ENCODE assay signal across 18 cellular contexts in the genomic region with DNA sequence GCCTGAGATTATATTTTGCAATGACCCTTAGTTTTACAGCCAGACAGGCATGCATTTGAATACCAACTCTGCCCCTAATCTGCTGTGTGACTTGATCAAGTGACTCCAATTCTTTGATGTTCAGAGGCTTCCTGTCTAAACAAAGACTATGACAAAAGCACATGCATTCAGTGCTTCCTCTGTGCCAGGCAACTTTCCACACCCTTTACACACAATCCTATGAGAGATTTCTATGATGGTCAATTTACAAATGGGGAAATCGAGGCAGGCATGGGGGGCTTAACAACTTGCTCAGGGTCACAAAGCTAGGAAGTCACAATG. TPM values are rescaled to one million over a fixed set of nuclear protein-coding genes. Genes with fewer than 3 reads are reported as not detected.
DNase-seq lines count a peak whose midpoint lies in the region.
"Had no signal": no experiment of that assay in that cellular context is flagged by ENCODE, and none has a peak within 500 bp of the region (broad histone marks: within the 10 kb centered on the region; RNA-seq: fewer than 3 reads in every experiment).

No MANE protein-coding gene starts in this region.

- no peak overlapping the region for H3K4ac ChIP-seq in trophoblast cell (ENCODE audit: low read depth, low read length)

- H3K18ac ChIP-seq in trophoblast cell (ENCODE audit: low read length) = no peak overlapping the region

- H3K14ac ChIP-seq in trophoblast cell (ENCODE audit: low read length) = no peak overlapping the region

- no peaks in the 10 kb centered on the region for H3K9me3 ChIP-seq in trophoblast cell (ENCODE audit: insufficient read depth, low read depth, low read length)
- H3K9me3 ChIP-seq: A549, adrenal gland, SJCRH30 had no signal

- H3K79me2 ChIP-seq in trophoblast cell (ENCODE audit: control insufficient read depth, insufficient read depth, low read length, poor library complexity) = no peaks in the 10 kb centered on the region

- H3K27ac ChIP-seq in trophoblast cell (ENCODE audit: low read depth, low read length) = no peak overlapping the region
- H3K27ac ChIP-seq: adrenal gland, SJCRH30 had no signal

- no peak overlapping the region for H2AFZ ChIP-seq in trophoblast cell (ENCODE audit: insufficient read depth, low read length, poor library complexity)

- no peak overlapping the region for H2AK5ac ChIP-seq in trophoblast cell (ENCODE audit: low read length)

- no peak overlapping the region for H2BK120ac ChIP-seq in trophoblast cell (ENCODE audit: insufficient read depth, low read length, poor library complexity)

- no peak overlapping the region for H4K12ac ChIP-seq in trophoblast cell (ENCODE audit: low read depth, low read length)

- peaks cover 10 to 13% of the 10 kb centered on the region in 2 experiments for H3K4me1 ChIP-seq in trophoblast cell (ENCODE audit: control insufficient read depth in 1 of 2, insufficient read depth in 2 of 2, low read length in 2 of 2)

- no peak overlapping the region for H3K9ac ChIP-seq in trophoblast cell (ENCODE audit: low read length)

- H4K8ac ChIP-seq in trophoblast cell (ENCODE audit: low read depth, low read length) = no peak overlapping the region

- H3K23ac ChIP-seq in trophoblast cell (ENCODE audit: low read length) = no peak overlapping the region

- no peak overlapping the region for H2BK5ac ChIP-seq in trophoblast cell (ENCODE audit: low read depth, low read length, poor library complexity)

- H4K91ac ChIP-seq in trophoblast cell (ENCODE audit: low read depth, low read length) = no peak overlapping the region

- H3K27me3 ChIP-seq in trophoblast cell (ENCODE audit: insufficient read depth, low read length) = no peaks in the 10 kb centered on the region
- H3K27me3 ChIP-seq: adrenal gland, SJCRH30 had no signal

- no peak overlapping the region for H3K4me3 ChIP-seq in trophoblast cell (ENCODE audit: low read depth, low read length)
- H3K4me3 ChIP-seq: A549, adrenal gland, SJCRH30 had no signal

- no peak overlapping the region for H2BK12ac ChIP-seq in trophoblast cell (ENCODE audit: low read length)

- no peak overlapping the region for H3K4me2 ChIP-seq in trophoblast cell (ENCODE audit: low read length)
- H3K4me2 ChIP-seq: A549 had no signal

- WGBS in trophoblast cell (ENCODE audit: extremely low coverage, insufficient coverage, insufficient read length) = no CpG with 5 or more reads among the region's 1 CpG

- H3K36me3 ChIP-seq in trophoblast cell (ENCODE audit: control insufficient read depth in 1 of 2, insufficient read depth in 2 of 2, low read length in 2 of 2) = no peaks in the 10 kb centered on the region
- H3K36me3 ChIP-seq: adrenal gland, SJCRH30 had no signal

- H3K79me1 ChIP-seq in trophoblast cell (ENCODE audit: low read length) = peaks cover 4% of the 10 kb centered on the region

- peak; percentile 15 for DNase-seq in activated CD4-positive, alpha-beta T cell treated with anti-CD3 and anti-CD28 coated beads, Interleukin-2, amount 50 U/mL, for 1 hour
- DNase-seq in activated CD4-positive, alpha-beta T cell treated with anti-CD3 and anti-CD28 coated beads for 48 hours = no peak
- DNase-seq in M059J (ENCODE audit: low read depth) = peak; percentile 45
- DNase-seq in dermis blood vessel endothelial cell = peak; percentile 42
- DNase-seq in trophoblast cell = peak; percentile 22 to 57
- no peak for DNase-seq in RPMI8226
- DNase-seq in GOT3 (lab: John Stamatoyannopoulos, UW) = no peak
- DNase-seq in SW 1271 (lab: John Stamatoyannopoulos, UW) = no peak
- DNase-seq: activated CD8-positive, alpha-beta memory T cell treated with anti-CD3 and anti-CD28 coated beads, Interleukin-2, amount 50 U/mL, for 4 hours; adrenal gland; COR-L47; HCEC 1CT; NCI-H1105; SJCRH30; substantia nigra had no signal

RNA-seq across cellular contexts. Expression of gene LYPD3, which starts 3.7 kb away (rescaled TPM):
- 0.27 and 0.34 TPM in 2 replicates for total RNA-seq in M059J (2014; rRNA removed; shearing (Covaris generic))
- 0.17 and 0.33 TPM in 2 replicates for total RNA-seq in dermis blood vessel endothelial cell
- polyA plus RNA-seq in trophoblast cell (2013) = 44.9 and 48.1 TPM in 2 replicates
- total RNA-seq: SJCRH30 had no signal

RNA-seq across cellular contexts. Expression of gene PHLDB3, which starts 35.4 kb away (rescaled TPM):
- total RNA-seq in M059J (2014; rRNA removed; shearing (Covaris generic)) = 3.7 and 8.6 TPM in 2 replicates
- 34.2 and 49.8 TPM in 2 replicates for total RNA-seq in dermis blood vessel endothelial cell
- polyA plus RNA-seq in trophoblast cell (2013) = 81.5 and 87.5 TPM in 2 replicates

RNA-seq across cellular contexts. Expression of gene TEX101, which starts 54.4 kb away (rescaled TPM):
- not detected in 2 replicates for total RNA-seq in M059J (2014; rRNA removed; shearing (Covaris generic))
- total RNA-seq in dermis blood vessel endothelial cell = not detected in 2 replicates
- polyA plus RNA-seq in trophoblast cell (2013) = 0.11 and 0.18 TPM in 2 replicates
- total RNA-seq: adrenal gland, fibroblast of lung, posterior vena cava, SJCRH30 had no signal
- polyA plus RNA-seq: A549, adrenal gland, fibroblast of lung had no signal

RNA-seq across cellular contexts. Expression of gene ETHE1, which starts 57.9 kb away (rescaled TPM):
- total RNA-seq in M059J (2014; rRNA removed; shearing (Covaris generic)) = 28.3 and 29.3 TPM in 2 replicates
- total RNA-seq in dermis blood vessel endothelial cell = 102 and 104 TPM in 2 replicates
- 32.0 and 34.3 TPM in 2 replicates for polyA plus RNA-seq in trophoblast cell (2013)

Comparison
In these comparisons a context has a peak if more than half of its experiments do, and no peak if none do; other contexts are left out.
1. DNase-seq: peak in activated CD4-positive, alpha-beta T cell treated with anti-CD3 and anti-CD28 coated beads, Interleukin-2, amount 50 U/mL, for 1 hour (single experiment), M059J (single experiment), dermis blood vessel endothelial cell (single experiment) and trophoblast cell (2 of 2); none in activated CD4-positive, alpha-beta T cell treated with anti-CD3 and anti-CD28 coated beads for 48 hours (single experiment), RPMI8226 (single experiment), GOT3 (single experiment) and SW 1271 (0 of 2).